ENCODE assay signal across 21 cellular contexts in genomic region chr14:36931796-36932195, GRCh38.
"Had no signal": no experiment of that assay in that cellular context is flagged by ENCODE, and none has a peak within 500 bp of the region (broad histone marks: within the 10 kb centered on the region; RNA-seq: fewer than 3 reads in every experiment).

No MANE protein-coding gene starts in this region.

- H3K4me3 ChIP-seq: SJSA1, SK-N-MC had no signal

- H3K4me1 ChIP-seq: SJSA1 had no signal

- DNase-seq: Kasumi-1, KG1, MV-4-11, NCI-H1048, NCI-H1105, NCI-H1417, NCI-H1436 treated with DMSO at 0.1 percent for 48 hours, NCI-H1694, NCI-H187 treated with DMSO at 0.1 percent for 48 hours, NCI-H2029 treated with DMSO at 0.1 percent for 48 hours, NCI-H2171, NCI-H226, NCI-H446, NCI-H510A, NCI-H524 treated with DMSO at 0.1 percent for 48 hours, NCI-H774, Right ventricle myocardium superior, RPMI8226, SIG-M5 had no signal

- H3K27me3 ChIP-seq: SJSA1 had no signal

- H3K9me3 ChIP-seq: SJSA1 had no signal

- H3K36me3 ChIP-seq: SJSA1 had no signal

- H3K27ac ChIP-seq: SJSA1, SK-N-MC had no signal
